ENCODE assay signal across 8 cellular contexts in genomic region chr9:95167998-95168397, GRCh38.
DNase-seq lines count a peak whose midpoint lies in the region; ATAC-seq, FAIRE-seq and TF ChIP-seq lines count a peak whose summit lies in the region.

No MANE protein-coding gene starts in this region.

- H3K4me2 ChIP-seq in K562 (ENCODE audit: insufficient read depth, low read length), result no peak overlapping the region

- in situ Hi-C loops in K562 (cut with MboI), result no loop called here

- peaks cover 16% of the 10 kb centered on the region; the same call in 2 of the 3 replicates for H3K36me3 ChIP-seq in K562 (ENCODE audit: control insufficient read depth, insufficient read depth, low read length)

- ATAC-seq in K562 (peak; percentile 87), HG02642 (IDR thresholded peaks at IDR 0.05; ENCODE audit: poor library complexity, unreplicated experiment) (no peak), GM18867 (IDR thresholded peaks at IDR 0.05; ENCODE audit: unreplicated experiment) (no peak)

- TF ChIP-seq EP300 in K562 (IDR thresholded peaks at IDR 0.05; ENCODE audit: low read length), result no peak

- H3K79me2 ChIP-seq in K562 (ENCODE audit: control insufficient read depth, insufficient read depth, low read length), result no peaks in the 10 kb centered on the region

- TF ChIP-seq POLR2A in K562 (conservative IDR thresholded peaks at IDR 0.05), result no peak

- no TSS peak for BruUV-seq in K562 (replicated peaks; lab: Mats Ljungman, UMichigan)

- H3K4me3 ChIP-seq in LNCaP clone FGC (ENCODE audit: low read depth, low read length) (no peak overlapping the region), K562 (no peak overlapping the region)

- intact Hi-C loops in K562 (cut with micrococcal nuclease), result no loop called here

- H3K9ac ChIP-seq in K562 (ENCODE audit: insufficient read depth in 1 of 2, low read depth in 2 of 2, low read length in 2 of 2), result no peak overlapping the region

- peak in 1 of 2 experiments; percentile 56; a peak in 2 of 4 replicates for TF ChIP-seq RAD21 in K562 (CRISPR knock-in tag; conservative IDR thresholded peaks at IDR 0.05 in 1 of 2, IDR thresholded peaks at IDR 0.05 in 1 of 2)

- WGBS in K562 (ENCODE audit: insufficient coverage, low coverage, missing lambda C conversion rate), result 47% methylated on average over 4 of the region's 4 CpGs

- no peaks in the 10 kb centered on the region for H3K9me3 ChIP-seq in K562 (replicated peaks; ENCODE audit: control insufficient read depth, insufficient read depth, low read depth, low read length)

- peaks cover 0 to 14% of the 10 kb centered on the region in 2 experiments; a peak in 2 of 5 replicates for H3K4me1 ChIP-seq in K562 (replicated peaks in 1 of 2; ENCODE audit: control insufficient read depth in 2 of 2, insufficient read depth in 2 of 2, low read length in 2 of 2)

- no peaks in the 10 kb centered on the region for H3K27me3 ChIP-seq in K562 (ENCODE audit: control insufficient read depth in 2 of 2, insufficient read depth in 2 of 2, low read length in 2 of 2)

- POLR2A ChIA-PET in K562 (lab: Yijun Ruan, JAX), result interaction anchor here (0.6 to 1.3 kb wide), 3 partner anchors 11 to 1473 kb away, joined by 3 read pairs; no protein-coding TSS in a partner anchor

- no peak overlapping the region for H2AFZ ChIP-seq in K562 (ENCODE audit: low read depth, low read length)

- no peaks in the 10 kb centered on the region for H4K20me1 ChIP-seq in K562 (replicated peaks; ENCODE audit: control insufficient read depth, insufficient read depth, low read length)

- H3K9me1 ChIP-seq in K562 (ENCODE audit: control insufficient read depth, insufficient read depth, low read length), result no peaks in the 10 kb centered on the region

- TF ChIP-seq CTCF in LNCaP clone FGC (IDR thresholded peaks at IDR 0.05; ENCODE audit: control insufficient read depth, extremely low read depth, insufficient read depth) (peak; percentile 67), K562 (IDR thresholded peaks at IDR 0.05 in 2 of 3, conservative IDR thresholded peaks at IDR 0.05 in 1 of 3; ENCODE audit: insufficient read depth in 2 of 3, low read depth in 1 of 3, low read length in 3 of 3) (peak; percentile 63 to 76 (median 73))

- no peak overlapping the region for H3K27ac ChIP-seq in K562 (ENCODE audit: extremely low read depth, low read depth, low read length)

- CTCF ChIA-PET in K562 (lab: Yijun Ruan, JAX; ENCODE audit: low intra/inter-chr PET ratio), result no interaction called here

- FAIRE-seq in K562 (lab: Jason Lieb, UNC), result peak; percentile 70

- DNase-seq in GF-D8 (lab: John Stamatoyannopoulos, UW) (peak; percentile 9), LNCaP clone FGC (ENCODE audit: low read depth) (no peak), T-helper 1 cell (peak in 4 of 5 donors; percentile 23 to 84 (median 42)), K562 (ENCODE audit: extremely low read depth in 1 of 4, low spot score in 3 of 4) (peak; percentile 52 to 75 (median 55)), kidney glomerular epithelial cell (lab: John Stamatoyannopoulos, UW) (peak; percentile 76)
- peak; percentile 19 for DNase-seq in stimulated activated CD8-positive, alpha-beta memory T cell treated with anti-CD3 and anti-CD28 coated beads, Interleukin-12 subunit alpha, Interleukin-12 subunit beta, amount 100 ng/mL, for 24 hours (ENCODE audit: extremely low read depth)

TF ChIP-seq in K562, 482 proteins besides CTCF, POLR2A, EP300 and RAD21:
- no peak for TF ChIP-seq TCF7 (IDR thresholded peaks at IDR 0.05; ENCODE audit: borderline replicate concordance)
- no peak for TF ChIP-seq SP2 (IDR thresholded peaks at IDR 0.05; ENCODE audit: extremely low read depth, low read depth, low read length, poor library complexity, severe bottlenecking)
- 0 out of 4 replicates have a peak, but pooled peaks of 1 of the 2 experiments have one; percentile 6 for TF ChIP-seq MAZ (CRISPR knock-in tag; conservative IDR thresholded peaks at IDR 0.05 in 1 of 2, IDR thresholded peaks at IDR 0.05 in 1 of 2)
- no peak for TF ChIP-seq TAF9B (IDR thresholded peaks at IDR 0.05; ENCODE audit: partially characterized antibody)
- no peak for TF ChIP-seq BACH1 (tag; IDR thresholded peaks at IDR 0.05)
- TF ChIP-seq SMC3 (conservative IDR thresholded peaks at IDR 0.05; ENCODE audit: insufficient read depth, low read depth, low read length), result 0 out of 2 replicates have a peak, but pooled peaks have one; percentile 37
- TF ChIP-seq HIVEP1 (CRISPR knock-in tag; IDR thresholded peaks at IDR 0.05), result no peak
